2 cellular contexts compared by ENCODE assay signal in genomic region chr19:17868669-17869068, GRCh38.
TF ChIP-seq lines count a peak whose summit lies in the region.

No MANE protein-coding gene starts in this region.

TF ChIP-seq in GM23338, 12 proteins besides CTCF, POLR2A, EP300 and RAD21 (continued from another document):
- TF ChIP-seq ZNF462 (CRISPR knock-in tag; IDR thresholded peaks at IDR 0.05) (no peak), JUNB (IDR thresholded peaks at IDR 0.05; ENCODE audit: unreplicated experiment) (no peak), STAT1 (IDR thresholded peaks at IDR 0.05; ENCODE audit: unreplicated experiment) (no peak), CREB1 (CRISPR knock-in tag; IDR thresholded peaks at IDR 0.05; ENCODE audit: low read depth) (no peak), ZNF114 (CRISPR knock-in tag; IDR thresholded peaks at IDR 0.05) (no peak), REST (IDR thresholded peaks at IDR 0.05; ENCODE audit: unreplicated experiment) (no peak), ZNF331 (CRISPR knock-in tag; IDR thresholded peaks at IDR 0.05; ENCODE audit: low read depth) (no peak), EZH2 (IDR thresholded peaks at IDR 0.05; ENCODE audit: low read depth, unreplicated experiment) (no peak), POLR2AphosphoS5 (IDR thresholded peaks at IDR 0.05; ENCODE audit: low read depth) (no peak), EZH2phosphoT487 (IDR thresholded peaks at IDR 0.05; ENCODE audit: unreplicated experiment) (no peak), ETS1 (IDR thresholded peaks at IDR 0.05) (no peak)

TF ChIP-seq in WTC11, 78 proteins besides CTCF, POLR2A, EP300 and RAD21 (continued from another document):
- TF ChIP-seq IRF2 (CRISPR knock-in tag; IDR thresholded peaks at IDR 0.05; ENCODE audit: borderline replicate concordance, low read depth) (no peak), NFE2L1 (CRISPR knock-in tag; IDR thresholded peaks at IDR 0.05) (no peak), ATF3 (CRISPR knock-in tag; conservative IDR thresholded peaks at IDR 0.05) (no peak), FOXP1 (CRISPR knock-in tag; IDR thresholded peaks at IDR 0.05; ENCODE audit: borderline replicate concordance) (no peak), USF2 (CRISPR knock-in tag; IDR thresholded peaks at IDR 0.05) (no peak), GTF2I (CRISPR knock-in tag; conservative IDR thresholded peaks at IDR 0.05) (no peak), NFATC4 (CRISPR knock-in tag; IDR thresholded peaks at IDR 0.05) (no peak), ZNF396 (CRISPR knock-in tag; IDR thresholded peaks at IDR 0.05; ENCODE audit: borderline replicate concordance) (no peak)
